8 cellular contexts compared by ENCODE assay signal in the genomic region with DNA sequence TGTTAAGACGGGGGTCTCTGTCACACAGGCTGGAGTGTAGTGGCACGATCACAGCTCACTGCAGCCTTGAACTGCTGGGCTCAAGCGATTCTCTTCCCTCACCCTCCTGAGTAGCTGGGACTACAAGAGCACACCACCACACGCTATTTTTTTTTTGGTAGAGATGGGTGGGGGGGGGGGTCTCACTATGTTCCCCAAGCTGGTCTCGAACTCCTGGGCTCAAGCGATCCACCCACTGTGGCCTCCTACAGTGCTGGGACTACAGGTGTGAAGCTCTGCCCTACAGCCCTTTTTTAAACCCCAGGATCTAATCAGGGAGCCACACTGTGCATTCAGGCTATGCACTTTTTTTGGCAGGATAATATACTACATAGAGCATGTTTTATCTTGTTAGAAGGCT. TPM values are rescaled to one million over a fixed set of nuclear protein-coding genes. Genes with fewer than 3 reads are reported as not detected.
DNase-seq lines count a peak whose midpoint lies in the region; ATAC-seq and TF ChIP-seq lines count a peak whose summit lies in the region.

No MANE protein-coding gene starts in this region.

- peak overlapping the region; percentile 88 to 100 (median 99) for H3K4me2 ChIP-seq in BLaER1 treated with 17β-estradiol and CSF1 and Interleukin-3, amounts not matched to agents 10 nM and 100 nM

- POLR2A ChIA-PET in naive thymus-derived CD4-positive, alpha-beta T cell (lab: Charles Lee) = no interaction called here

- peaks cover 10 to 20% (median 17%) of the 10 kb centered on the region in 11 experiments; a peak in 21 of 22 replicates for H3K9me3 ChIP-seq in BLaER1 treated with 17β-estradiol and CSF1 and Interleukin-3, amounts not matched to agents 10 nM and 100 nM (replicated peaks in 1 of 11)
- H3K9me3 ChIP-seq in MG63 = no peaks in the 10 kb centered on the region
- no peaks in the 10 kb centered on the region for H3K9me3 ChIP-seq in naive thymus-derived CD4-positive, alpha-beta T cell (ENCODE audit: control insufficient read depth in 2 of 3, low read length in 3 of 3)

- CTCF ChIA-PET in naive thymus-derived CD4-positive, alpha-beta T cell (lab: Charles Lee) = no interaction called here

- H4K20me1 ChIP-seq in BLaER1 treated with 17β-estradiol and CSF1 and Interleukin-3, amounts not matched to agents 10 nM and 100 nM = peaks cover 3 to 14% (median 12%) of the 10 kb centered on the region in 11 experiments; a peak in 17 of 22 replicates

- intact Hi-C loops in naive thymus-derived CD4-positive, alpha-beta T cell (cut with micrococcal nuclease) = loop anchor here (2.0 to 5.0 kb wide), 2 partner anchors 1179 to 1772 kb away; a partner anchor contains a TSS

- H3K27me3 Mint-ChIP-seq in naive thymus-derived CD4-positive, alpha-beta T cell = no peaks in the 10 kb centered on the region

- peak overlapping the region in 10 of 11 experiments; percentile 72 to 87 (median 81); a peak in 16 of 22 replicates for H3K9ac ChIP-seq in BLaER1 treated with 17β-estradiol and CSF1 and Interleukin-3, amounts not matched to agents 10 nM and 100 nM

- H3K36me3 ChIP-seq in BLaER1 treated with 17β-estradiol and CSF1 and Interleukin-3, amounts not matched to agents 10 nM and 100 nM = peaks cover 1 to 32% (median 26%) of the 10 kb centered on the region in 11 experiments
- peaks cover 3% of the 10 kb centered on the region for H3K36me3 ChIP-seq in MG63
- peaks cover 0 to 15% (median 0%) of the 10 kb centered on the region in 3 experiments for H3K36me3 ChIP-seq in naive thymus-derived CD4-positive, alpha-beta T cell (ENCODE audit: control insufficient read depth in 2 of 3, insufficient read depth in 3 of 3, low read length in 3 of 3)

- peak overlapping the region; percentile 88 to 99 (median 95) for H3K27ac Mint-ChIP-seq in naive thymus-derived CD4-positive, alpha-beta T cell

- H3K4me3 Mint-ChIP-seq in naive thymus-derived CD4-positive, alpha-beta T cell = peak overlapping the region; percentile 89 to 98 (median 94)

- H3K4me3 ChIP-seq in BLaER1 treated with 17β-estradiol and CSF1 and Interleukin-3, amounts not matched to agents 10 nM and 100 nM = peak overlapping the region; percentile 68 to 93 (median 83); a peak in 19 of 20 replicates
- H3K4me3 ChIP-seq in MG63 = peak overlapping the region; percentile 71
- peak overlapping the region; percentile 74 for H3K4me3 ChIP-seq in choroid plexus epithelial cell (ENCODE audit: low read depth, low read length)
- H3K4me3 ChIP-seq in naive thymus-derived CD4-positive, alpha-beta T cell (ENCODE audit: low read length) = peak overlapping the region; percentile 86

- peak overlapping the region in 3 of 11 experiments; percentile 76 to 80 (median 80); a peak in 3 of 22 replicates for H3K27ac ChIP-seq in BLaER1 treated with 17β-estradiol and CSF1 and Interleukin-3, amounts not matched to agents 10 nM and 100 nM
- H3K27ac ChIP-seq in naive thymus-derived CD4-positive, alpha-beta T cell (ENCODE audit: low read depth, low read length) = peak overlapping the region; percentile 92

- no peaks in the 10 kb centered on the region for H3K27me3 ChIP-seq in BLaER1 treated with 17β-estradiol and CSF1 and Interleukin-3, amounts not matched to agents 10 nM and 100 nM
- H3K27me3 ChIP-seq in MG63 = no peaks in the 10 kb centered on the region
- no peaks in the 10 kb centered on the region for H3K27me3 ChIP-seq in naive thymus-derived CD4-positive, alpha-beta T cell (ENCODE audit: control insufficient read depth in 2 of 2, insufficient read depth in 2 of 2, low read length in 2 of 2)

- peaks cover 37 to 66% (median 58%) of the 10 kb centered on the region in 7 donors for H3K4me1 Mint-ChIP-seq in naive thymus-derived CD4-positive, alpha-beta T cell

- H3K36me3 Mint-ChIP-seq in naive thymus-derived CD4-positive, alpha-beta T cell = peaks cover 0 to 24% (median 18%) of the 10 kb centered on the region in 5 donors

- DNase-seq in MG63 = no peak
- no peak for DNase-seq in choroid plexus epithelial cell (ENCODE audit: low read depth)
- no peak for DNase-seq in naive thymus-derived CD4-positive, alpha-beta T cell
- DNase-seq in COLO668 (lab: John Stamatoyannopoulos, UW; ENCODE audit: unreplicated experiment) = no peak
- DNase-seq in NCI-H524 (lab: John Stamatoyannopoulos, UW) = no peak
- no peak for DNase-seq in NCI-H1048 (lab: John Stamatoyannopoulos, UW)

- H3K4me1 ChIP-seq in BLaER1 treated with 17β-estradiol and CSF1 and Interleukin-3, amounts not matched to agents 10 nM and 100 nM = peaks cover 47 to 67% (median 64%) of the 10 kb centered on the region in 10 experiments
- H3K4me1 ChIP-seq in naive thymus-derived CD4-positive, alpha-beta T cell (ENCODE audit: control insufficient read depth in 2 of 2, insufficient read depth in 2 of 2, low read length in 2 of 2) = peaks cover 37 to 46% of the 10 kb centered on the region in 2 donors

- peaks cover 0 to 8% (median 4%) of the 10 kb centered on the region in 11 donors for H3K9me3 Mint-ChIP-seq in naive thymus-derived CD4-positive, alpha-beta T cell

- no peak for ATAC-seq in naive thymus-derived CD4-positive, alpha-beta T cell
- ATAC-seq in HG02623 (IDR thresholded peaks at IDR 0.05; ENCODE audit: unreplicated experiment) = no peak

- TF ChIP-seq CTCF in choroid plexus epithelial cell (conservative IDR thresholded peaks at IDR 0.05; ENCODE audit: low read depth, low read length) = no peak

RNA-seq across cellular contexts. Expression of a gene that starts 1.4 kb away (rescaled TPM):
- 23.9 and 32.4 TPM in 2 replicates for total RNA-seq in MG63 (2014; rRNA removed; shearing (Covaris generic); ENCODE audit: low replicate concordance)
- total RNA-seq in naive thymus-derived CD4-positive, alpha-beta T cell = 10 to 100 TPM; 14.7 to 46.1 (median 19.6) TPM
- polyA plus RNA-seq in naive thymus-derived CD4-positive, alpha-beta T cell = 10 to 100 TPM; 22.2 to 25.6 TPM

RNA-seq across cellular contexts. Expression of a gene that starts 3.4 kb away (rescaled TPM):
- total RNA-seq in MG63 (2014; rRNA removed; shearing (Covaris generic); ENCODE audit: low replicate concordance) = 18.6 and 34.7 TPM in 2 replicates
- total RNA-seq in naive thymus-derived CD4-positive, alpha-beta T cell = 100 to 1,000 TPM; 119 to 235 (median 163) TPM
- polyA plus RNA-seq in naive thymus-derived CD4-positive, alpha-beta T cell = 10 to 100 TPM; 28.6 to 28.9 TPM
